11 cellular contexts compared by ENCODE assay signal in genomic region chr17:10197362-10197720, GRCh38. TPM values are rescaled to one million over a fixed set of nuclear protein-coding genes. Genes with fewer than 3 reads are reported as not detected.
A peak's percentile ranks its signal among the peaks of the same experiment; 100 is the strongest.
DNase-seq lines count a peak whose midpoint lies in the region; ATAC-seq and TF ChIP-seq lines count a peak whose summit lies in the region.
"Had no signal": no experiment of that assay in that cellular context is flagged by ENCODE, and none has a peak within 500 bp of the region (broad histone marks: within the 10 kb centered on the region; RNA-seq: fewer than 3 reads in every experiment).

No MANE protein-coding gene starts in this region.

- H3K36me3 Mint-ChIP-seq in H9 (ENCODE audit: insufficient read depth in 1 of 3, low read depth in 3 of 3) (peaks cover 15 to 23% (median 18%) of the 10 kb centered on the region in 3 experiments), endodermal cell (ENCODE audit: low read depth) (peaks cover 9% of the 10 kb centered on the region)
- H3K36me3 Mint-ChIP-seq in stimulated activated naive B cell treated with anti-CD40 and anti-IgM and Interleukin-4, amounts not matched to agents 10 μg/mL and 1 μg/mL and 100 μg/mL, for 72 hours: peaks cover 21 to 35% of the 10 kb centered on the region in 2 donors

- H3K23ac ChIP-seq in H9 (ENCODE audit: insufficient read length, low read depth, low read length): no peak overlapping the region
- no peak overlapping the region for H3K23ac ChIP-seq in mesenchymal stem cell (ENCODE audit: low read length in 2 of 2)

- no peak overlapping the region for H4K5ac ChIP-seq in H9 (ENCODE audit: insufficient read length, low read depth, low read length)

- DNase-seq in H9: no peak
- peak; percentile 73 for DNase-seq in endodermal cell
- peak; percentile 44 for DNase-seq in mesenchymal stem cell
- DNase-seq in stimulated activated naive B cell treated with anti-CD40 and anti-IgM and Interleukin-4, amounts not matched to agents 10 μg/mL and 1 μg/mL and 100 μg/mL, for 72 hours: no peak
- DNase-seq in superior temporal gyrus (ENCODE audit: extremely low spot score): no peak
- DNase-seq: activated T-cell treated with anti-CD3 and anti-CD28 coated beads for 4 hours, T-helper 17 cell had no signal

- no peak overlapping the region for H2BK12ac ChIP-seq in H9 (ENCODE audit: insufficient read length, low read depth, low read length)
- peak overlapping the region in 1 of 2 experiments; percentile 46 for H2BK12ac ChIP-seq in mesenchymal stem cell (ENCODE audit: low read length in 2 of 2)

- no peaks in the 10 kb centered on the region for H3K36me3 ChIP-seq in endodermal cell (ENCODE audit: control insufficient read depth, insufficient read depth, low read length)
- H3K36me3 ChIP-seq in mesenchymal stem cell (ENCODE audit: control insufficient read depth in 1 of 2, insufficient read depth in 2 of 2, low read depth in 1 of 2, low read length in 2 of 2): peaks cover 0 to 3% of the 10 kb centered on the region in 2 experiments

- peak overlapping the region; percentile 79 for H3K4me3 ChIP-seq in endodermal cell (ENCODE audit: low read length)
- peak overlapping the region; percentile 65 to 83 for H3K4me3 ChIP-seq in mesenchymal stem cell (ENCODE audit: insufficient read depth in 1 of 2, low read depth in 1 of 2, low read length in 2 of 2)

- H2AFZ ChIP-seq in H9 (ENCODE audit: low read length) (no peak overlapping the region), mesenchymal stem cell (ENCODE audit: low read depth, low read length) (no peak overlapping the region)

- peaks cover 68% of the 10 kb centered on the region for H3K27me3 Mint-ChIP-seq in H9 (ENCODE audit: low read depth)
- peaks cover 56% of the 10 kb centered on the region for H3K27me3 Mint-ChIP-seq in endodermal cell (ENCODE audit: insufficient read depth)
- peaks cover 9 to 23% of the 10 kb centered on the region in 2 donors for H3K27me3 Mint-ChIP-seq in stimulated activated naive B cell treated with anti-CD40 and anti-IgM and Interleukin-4, amounts not matched to agents 10 μg/mL and 1 μg/mL and 100 μg/mL, for 72 hours

- no peak for ATAC-seq in stimulated activated naive B cell treated with anti-CD40 and anti-IgM and Interleukin-4, amounts not matched to agents 10 μg/mL and 1 μg/mL and 100 μg/mL, for 72 hours (replicated peaks)
- ATAC-seq in HG02970 (IDR thresholded peaks at IDR 0.05; ENCODE audit: low FRiP score, unreplicated experiment): no peak
- ATAC-seq in HG03378 (IDR thresholded peaks at IDR 0.05; ENCODE audit: unreplicated experiment): no peak
- ATAC-seq in HG02840 (IDR thresholded peaks at IDR 0.05; ENCODE audit: low FRiP score, unreplicated experiment): no peak
- ATAC-seq: naive thymus-derived CD4-positive, alpha-beta T cell; T-helper 17 cell had no signal

- H2BK120ac ChIP-seq in H9 (ENCODE audit: low read depth, low read length, poor library complexity, severe bottlenecking): no peak overlapping the region
- no peak overlapping the region for H2BK120ac ChIP-seq in mesenchymal stem cell (ENCODE audit: low read depth, low read length)

- H3K9ac ChIP-seq in H9 (ENCODE audit: extremely low read depth, insufficient read length, low read length) (no peak overlapping the region), endodermal cell (ENCODE audit: extremely low read depth, low read length, poor library complexity, severe bottlenecking) (no peak overlapping the region), mesenchymal stem cell (ENCODE audit: low read length) (peak overlapping the region; percentile 89)

- no peak overlapping the region for H3K56ac ChIP-seq in H9 (ENCODE audit: insufficient read length, low read depth, low read length)

- no peak overlapping the region for H2BK20ac ChIP-seq in H9 (ENCODE audit: low read depth, low read length, poor library complexity, severe bottlenecking)

- H3K9me3 Mint-ChIP-seq in H9 (peaks cover 20 to 24% of the 10 kb centered on the region in 2 experiments), endodermal cell (peaks cover 18% of the 10 kb centered on the region)
- H3K9me3 Mint-ChIP-seq in stimulated activated naive B cell treated with anti-CD40 and anti-IgM and Interleukin-4, amounts not matched to agents 10 μg/mL and 1 μg/mL and 100 μg/mL, for 72 hours: peaks cover 15 to 20% of the 10 kb centered on the region in 2 donors

- peaks cover 7% of the 10 kb centered on the region for H3K23me2 ChIP-seq in H9 (ENCODE audit: insufficient read length, low read depth, low read length, poor library complexity, severe bottlenecking)

- no peaks in the 10 kb centered on the region for H4K20me1 ChIP-seq in H9 (ENCODE audit: control insufficient read depth, insufficient read depth, insufficient read length)

- H2AK5ac ChIP-seq in H9 (ENCODE audit: insufficient read length, low read length) (no peak overlapping the region), mesenchymal stem cell (ENCODE audit: low read length, severe bottlenecking) (no peak overlapping the region)

- H3T11ph ChIP-seq in H9 (ENCODE audit: low read length): no peak overlapping the region

- peaks cover 4 to 6% of the 10 kb centered on the region in 2 experiments; a peak in 3 of 4 replicates for H3K4me1 Mint-ChIP-seq in H9
- peaks cover 2% of the 10 kb centered on the region for H3K4me1 Mint-ChIP-seq in endodermal cell
- peaks cover 7 to 23% of the 10 kb centered on the region in 2 donors for H3K4me1 Mint-ChIP-seq in stimulated activated naive B cell treated with anti-CD40 and anti-IgM and Interleukin-4, amounts not matched to agents 10 μg/mL and 1 μg/mL and 100 μg/mL, for 72 hours

- H3K4me2 ChIP-seq in H9 (ENCODE audit: insufficient read depth, insufficient read length, low read length) (peak overlapping the region; percentile 72), mesenchymal stem cell (ENCODE audit: low read length, poor library complexity, severe bottlenecking) (peak overlapping the region; percentile 99)

- no peak overlapping the region for H2BK15ac ChIP-seq in H9 (ENCODE audit: low read depth, low read length)
- peak overlapping the region; percentile 94 for H2BK15ac ChIP-seq in mesenchymal stem cell (ENCODE audit: low read depth, poor library complexity, severe bottlenecking)

- no peaks in the 10 kb centered on the region for H3K79me1 ChIP-seq in H9 (ENCODE audit: insufficient read depth, low read depth, low read length, poor library complexity, severe bottlenecking)
- H3K79me1 ChIP-seq in mesenchymal stem cell (replicated peaks; ENCODE audit: low read length, poor library complexity, severe bottlenecking): peaks cover 8% of the 10 kb centered on the region

- H3K4ac ChIP-seq in H9 (ENCODE audit: low read depth, low read length): no peak overlapping the region
- peak overlapping the region in 1 of 2 experiments; percentile 81 for H3K4ac ChIP-seq in mesenchymal stem cell (ENCODE audit: low read depth in 1 of 2, low read length in 2 of 2)

- no CpG with 5 or more reads among the region's 11 CpGs for WGBS in H9 (ENCODE audit: extremely low coverage, insufficient read length, low lambda C conversion rate)
- 59 to 63% methylated on average over 6 to 11 of the region's 11 CpGs for WGBS in endodermal cell (ENCODE audit: insufficient coverage in 1 of 2, insufficient read length in 1 of 2), 2 experiments
- WGBS in mesenchymal stem cell: 11% methylated on average over 11 of the region's 11 CpGs

- H3K18ac ChIP-seq in H9 (ENCODE audit: insufficient read length, low read depth, low read length) (no peak overlapping the region), mesenchymal stem cell (ENCODE audit: low read depth in 1 of 2, low read length in 2 of 2) (peak overlapping the region; percentile 58 to 62)

- H3K79me2 ChIP-seq in H9 (ENCODE audit: insufficient read depth, low read length): no peaks in the 10 kb centered on the region

- peak overlapping the region; percentile 53 to 77; a peak in 4 of 5 replicates for H3K4me3 Mint-ChIP-seq in H9
- H3K4me3 Mint-ChIP-seq in endodermal cell: peak overlapping the region; percentile 57
- H3K4me3 Mint-ChIP-seq in stimulated activated naive B cell treated with anti-CD40 and anti-IgM and Interleukin-4, amounts not matched to agents 10 μg/mL and 1 μg/mL and 100 μg/mL, for 72 hours: peak overlapping the region; percentile 2 to 88

- H4K91ac ChIP-seq in H9 (ENCODE audit: insufficient read length, low read depth, low read length) (no peak overlapping the region), mesenchymal stem cell (ENCODE audit: low read length) (peak overlapping the region; percentile 64)

- H3K27ac Mint-ChIP-seq in H9 (no peak overlapping the region), endodermal cell (no peak overlapping the region)
- no peak overlapping the region for H3K27ac Mint-ChIP-seq in stimulated activated naive B cell treated with anti-CD40 and anti-IgM and Interleukin-4, amounts not matched to agents 10 μg/mL and 1 μg/mL and 100 μg/mL, for 72 hours
- H3K27ac Mint-ChIP-seq: naive thymus-derived CD4-positive, alpha-beta T cell; T-helper 17 cell had no signal

- no peak overlapping the region for H3K14ac ChIP-seq in H9 (ENCODE audit: insufficient read depth, low read length)
- H3K14ac ChIP-seq in mesenchymal stem cell (ENCODE audit: low read length in 2 of 2): peak overlapping the region in 1 of 2 experiments; percentile 65

- H3K9me3 ChIP-seq in H9 (ENCODE audit: control insufficient read depth, low read depth, low read length): no peaks in the 10 kb centered on the region
- peaks cover 19% of the 10 kb centered on the region for H3K9me3 ChIP-seq in endodermal cell (ENCODE audit: control insufficient read depth, low read length)
- H3K9me3 ChIP-seq in mesenchymal stem cell (ENCODE audit: control insufficient read depth, low read length): peaks cover 13% of the 10 kb centered on the region

- no peaks in the 10 kb centered on the region for H3K4me1 ChIP-seq in H9 (ENCODE audit: insufficient read depth, low read length)
- no peaks in the 10 kb centered on the region for H3K4me1 ChIP-seq in endodermal cell (ENCODE audit: control insufficient read depth, insufficient read depth, low read length)
- H3K4me1 ChIP-seq in mesenchymal stem cell (ENCODE audit: control insufficient read depth, insufficient read depth, low read depth, low read length): peaks cover 13% of the 10 kb centered on the region

- H4K8ac ChIP-seq in H9 (replicated peaks; ENCODE audit: insufficient read length, low read depth, low read length) (no peak overlapping the region), mesenchymal stem cell (ENCODE audit: low read length) (peak overlapping the region; percentile 50)

- H3K27me3 ChIP-seq in H9 (ENCODE audit: insufficient read depth, low read length) (peaks cover 7% of the 10 kb centered on the region; the same call in 1 of the 2 replicates), endodermal cell (ENCODE audit: control insufficient read depth, insufficient read depth, low read length, poor library complexity, severe bottlenecking) (peaks cover 48% of the 10 kb centered on the region), mesenchymal stem cell (ENCODE audit: control insufficient read depth in 1 of 2, insufficient read depth in 1 of 2, low read length in 2 of 2) (peaks cover 0 to 21% of the 10 kb centered on the region in 2 experiments)

- H2BK5ac ChIP-seq in H9 (ENCODE audit: insufficient read length, low read length) (no peak overlapping the region), mesenchymal stem cell (ENCODE audit: low read depth, low read length, poor library complexity, severe bottlenecking) (no peak overlapping the region)

- no peak for TF ChIP-seq CTCF in H9 (conservative IDR thresholded peaks at IDR 0.05)
- TF ChIP-seq CTCF in endodermal cell (conservative IDR thresholded peaks at IDR 0.05): no peak

- H3K27ac ChIP-seq in H9 (ENCODE audit: insufficient read length, low read depth, low read length) (no peak overlapping the region), endodermal cell (ENCODE audit: low read depth, low read length) (no peak overlapping the region), mesenchymal stem cell (ENCODE audit: low read length, poor library complexity, severe bottlenecking) (no peak overlapping the region)

RNA-seq across cellular contexts. Expression of gene GAS7, which starts 1.1 kb away (rescaled TPM):
- total RNA-seq in H9 (2021) (4.8 and 6.0 TPM in 2 replicates), endodermal cell (10 to 100 TPM in 1 of 2 donors, 1 to 10 TPM in 1; 8.6 to 14.7 TPM)
- 7.1 TPM for polyA plus RNA-seq in endodermal cell (2013, experiment 1 of 2)
- polyA plus RNA-seq in endodermal cell (2013, experiment 2 of 2): 7.9 TPM
- polyA plus RNA-seq in mesenchymal stem cell (2013, experiment 1 of 2): 20.4 TPM
- 21.6 TPM for polyA plus RNA-seq in mesenchymal stem cell (2013, experiment 2 of 2)

Comparison
In these comparisons a context has a peak if more than half of its experiments do, and no peak if none do; other contexts are left out.
1. DNase-seq: peak in endodermal cell (single experiment) and mesenchymal stem cell (single experiment); none in H9 (single experiment), stimulated activated naive B cell treated with anti-CD40 and anti-IgM and Interleukin-4, amounts not matched to agents 10 μg/mL and 1 μg/mL and 100 μg/mL, for 72 hours (single experiment) and superior temporal gyrus (single experiment).
2. Peak in every context shown above with its lines, with median percentiles within 50 percentile points of each other: H3K4me3 Mint-ChIP-seq.